23 cellular contexts compared by ENCODE assay signal in the genomic region with DNA sequence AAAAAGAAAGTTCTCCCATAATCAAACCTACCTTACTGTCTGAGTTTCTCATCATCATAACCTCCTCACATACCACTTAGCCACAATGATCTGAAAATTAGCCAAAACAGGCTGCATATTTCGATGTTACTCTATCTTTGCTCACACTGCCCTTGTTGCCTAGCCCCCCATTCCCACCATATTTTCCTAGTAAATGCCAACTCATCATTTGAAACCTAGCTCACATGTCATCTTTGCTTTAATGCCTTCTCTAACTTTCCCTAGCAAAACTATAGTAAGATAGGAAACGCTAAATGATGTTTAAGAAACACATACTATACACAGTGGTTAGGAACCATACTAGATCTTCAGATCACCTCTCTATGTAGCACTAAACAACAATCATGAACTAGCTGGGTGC.
DNase-seq lines count a peak whose midpoint lies in the region; ATAC-seq, FAIRE-seq and TF ChIP-seq lines count a peak whose summit lies in the region.
"Had no signal": no experiment of that assay in that cellular context is flagged by ENCODE, and none has a peak within 500 bp of the region (broad histone marks: within the 10 kb centered on the region; RNA-seq: fewer than 3 reads in every experiment).

No MANE protein-coding gene starts in this region.

- no peak overlapping the region for H4K8ac ChIP-seq in IMR-90 (ENCODE audit: low read depth in 2 of 2, low read length in 2 of 2)

- no peaks in the 10 kb centered on the region for H3K27me3 Mint-ChIP-seq in MCF 10A (ENCODE audit: insufficient read depth, unreplicated experiment)
- no peaks in the 10 kb centered on the region for H3K27me3 Mint-ChIP-seq in stimulated activated naive B cell treated with anti-CD40 and anti-IgM and Interleukin-4, amounts not matched to agents 10 μg/mL and 1 μg/mL and 100 μg/mL, for 72 hours
- H3K27me3 Mint-ChIP-seq: B cell; CD4-positive, CD25-positive, alpha-beta regulatory T cell; CD8-positive, alpha-beta memory T cell had no signal

- H3K4me3 ChIP-seq in mammary epithelial cell (replicated peaks in 1 of 3; ENCODE audit: insufficient read depth in 1 of 3, low read depth in 2 of 3, low read length in 3 of 3): no peak overlapping the region
- no peak overlapping the region for H3K4me3 ChIP-seq in A549
- no peak overlapping the region for H3K4me3 ChIP-seq in IMR-90 (ENCODE audit: insufficient read depth, low read depth, low read length)
- H3K4me3 ChIP-seq: BLaER1, GM23248 had no signal

- H2AK9ac ChIP-seq in IMR-90 (replicated peaks; ENCODE audit: low read depth, low read length, poor library complexity): no peak overlapping the region

- CTCF ChIA-PET in MCF 10A (lab: Yijun Ruan, JAX): interaction anchor here (0.6 to 2.0 kb wide), 2 partner anchors 25 to 147 kb away, joined by 3 to 6 read pairs; no protein-coding TSS in a partner anchor
- CTCF ChIA-PET in mammary epithelial cell (lab: Charles Lee; ENCODE audit: low non-redundant PET): no interaction called here
- CTCF ChIA-PET in A549 (lab: Yijun Ruan, JAX): interaction anchor here (0.6 to 1.6 kb wide), 3 partner anchors 29 to 110 kb away, joined by 3 to 4 read pairs (median 3); no protein-coding TSS in a partner anchor
- CTCF ChIA-PET in IMR-90 (lab: Yijun Ruan, JAX): interaction anchor here (1.0 kb wide), 1 partner anchor 148 kb away, joined by 3 read pairs; no protein-coding TSS in a partner anchor

- H3K9me3 ChIP-seq in mammary epithelial cell (replicated peaks; ENCODE audit: insufficient read depth, low read length) (no peaks in the 10 kb centered on the region), A549 (no peaks in the 10 kb centered on the region), IMR-90 (ENCODE audit: control insufficient read depth, insufficient read depth, low read length) (no peaks in the 10 kb centered on the region)
- H3K9me3 ChIP-seq: BLaER1 had no signal

- H3K36me3 ChIP-seq in mammary epithelial cell (ENCODE audit: insufficient read depth, low read length) (peaks cover 57% of the 10 kb centered on the region), IMR-90 (ENCODE audit: control insufficient read depth, insufficient read depth, low read length) (peaks cover 34% of the 10 kb centered on the region)

- peaks cover 6 to 9% of the 10 kb centered on the region in 2 experiments; a peak in 2 of 4 replicates for H3K79me1 ChIP-seq in IMR-90 (ENCODE audit: low read depth in 1 of 2, low read length in 2 of 2)

- no peaks in the 10 kb centered on the region for H3K9me3 Mint-ChIP-seq in MCF 10A (ENCODE audit: unreplicated experiment)
- no peaks in the 10 kb centered on the region for H3K9me3 Mint-ChIP-seq in stimulated activated naive B cell treated with anti-CD40 and anti-IgM and Interleukin-4, amounts not matched to agents 10 μg/mL and 1 μg/mL and 100 μg/mL, for 72 hours
- H3K9me3 Mint-ChIP-seq: CD4-positive, CD25-positive, alpha-beta regulatory T cell; CD8-positive, alpha-beta memory T cell had no signal

- no peak overlapping the region for H2BK5ac ChIP-seq in IMR-90 (ENCODE audit: low read depth, low read length, poor library complexity, severe bottlenecking)

- H3K56ac ChIP-seq in IMR-90 (ENCODE audit: extremely low read depth, insufficient read depth, low read length): no peak overlapping the region

- DNase-seq in MCF 10A (ENCODE audit: unreplicated experiment) (no peak), mammary epithelial cell (no peak), A549 (ENCODE audit: low read depth in 1 of 2, low spot score in 1 of 2) (no peak), IMR-90 (no peak), GM20000 (ENCODE audit: low spot score) (no peak)
- DNase-seq in stimulated activated naive B cell treated with anti-CD40 and anti-IgM and Interleukin-4, amounts not matched to agents 10 μg/mL and 1 μg/mL and 100 μg/mL, for 72 hours: no peak
- DNase-seq: 8988T; CD4-positive, CD25-positive, alpha-beta regulatory T cell; CD8-positive, alpha-beta memory T cell; DMS 273 treated with DMSO at 0.1 percent for 48 hours; DMS79; EL; GDM1; GM23248; H7; HCEC 1CT had no signal

- TF ChIP-seq POLR2A in A549 (IDR thresholded peaks at IDR 0.05; ENCODE audit: low read length) (no peak), IMR-90 (IDR thresholded peaks at IDR 0.05; ENCODE audit: low read depth, low read length) (no peak)

- H3K79me2 ChIP-seq in mammary epithelial cell (ENCODE audit: insufficient read depth, low read length): no peaks in the 10 kb centered on the region

- no peak for TF ChIP-seq EP300 in A549 (IDR thresholded peaks at IDR 0.05)

- no peak for TF ChIP-seq CTCF in MCF 10A (IDR thresholded peaks at IDR 0.05; ENCODE audit: unreplicated experiment)
- no peak for TF ChIP-seq CTCF in mammary epithelial cell (conservative IDR thresholded peaks at IDR 0.05 in 1 of 2, IDR thresholded peaks at IDR 0.05 in 1 of 2; ENCODE audit: extremely low read depth in 1 of 2, insufficient read depth in 1 of 2, low read depth in 1 of 2, low read length in 2 of 2)
- no peak for TF ChIP-seq CTCF in A549 (IDR thresholded peaks at IDR 0.05)
- TF ChIP-seq CTCF in IMR-90 (conservative IDR thresholded peaks at IDR 0.05; ENCODE audit: low read depth, low read length): no peak
- no peak for TF ChIP-seq CTCF in GM20000 (IDR thresholded peaks at IDR 0.05; ENCODE audit: extremely low read depth, missing control alignments)

- H3K4ac ChIP-seq in IMR-90 (ENCODE audit: low read depth, low read length): no peak overlapping the region

- POLR2A ChIA-PET in MCF 10A (lab: Yijun Ruan, JAX) (no interaction called here), A549 (lab: Yijun Ruan, JAX) (no interaction called here), IMR-90 (lab: Charles Lee; ENCODE audit: unreplicated experiment) (no interaction called here)

- intact Hi-C loops in MCF 10A (cut with micrococcal nuclease): no loop called here
- intact Hi-C loops in mammary epithelial cell (cut with micrococcal nuclease): no loop called here
- intact Hi-C loops in IMR-90 (cut with micrococcal nuclease): loop anchor here (5.0 kb wide), 1 partner anchor 36 kb away; no protein-coding TSS in a partner anchor

- H3K36me3 Mint-ChIP-seq in MCF 10A (ENCODE audit: insufficient read depth, unreplicated experiment): peaks cover 93% of the 10 kb centered on the region
- H3K36me3 Mint-ChIP-seq in stimulated activated naive B cell treated with anti-CD40 and anti-IgM and Interleukin-4, amounts not matched to agents 10 μg/mL and 1 μg/mL and 100 μg/mL, for 72 hours: peaks cover 35 to 53% of the 10 kb centered on the region in 2 donors

- no TSS peak for BruUV-seq in MCF 10A (replicated peaks; lab: Mats Ljungman, UMichigan)
- no TSS peak for BruUV-seq in mammary epithelial cell (replicated peaks; lab: Mats Ljungman, UMichigan)
- no TSS peak for BruUV-seq in IMR-90 (replicated peaks; lab: Mats Ljungman, UMichigan)

- H4K91ac ChIP-seq in IMR-90 (ENCODE audit: insufficient read depth, low read depth, low read length): no peak overlapping the region

- 97% methylated on average over 2 of the region's 2 CpGs for WGBS in mammary epithelial cell (ENCODE audit: low coverage, missing lambda C conversion rate)
- WGBS in A549 (ENCODE audit: missing lambda C conversion rate): 95% methylated on average over 2 of the region's 2 CpGs
- WGBS in IMR-90 (ENCODE audit: extremely low coverage in 2 of 2, insufficient read length in 1 of 2), 2 experiments: 88% methylated on average over 1 of the region's 2 CpGs; no CpG with 5 or more reads in 1 of the 2 experiments

- no peak overlapping the region for H2BK20ac ChIP-seq in IMR-90 (ENCODE audit: low read depth, low read length)

- no peaks in the 10 kb centered on the region for H3K9me1 ChIP-seq in IMR-90 (ENCODE audit: insufficient read depth, low read length)

- H3K27ac ChIP-seq in mammary epithelial cell (ENCODE audit: insufficient read depth, low read depth, low read length) (no peak overlapping the region), A549 (no peak overlapping the region), IMR-90 (ENCODE audit: insufficient read depth, low read length) (no peak overlapping the region)
- H3K27ac ChIP-seq: BLaER1, C4-2B, GM23248 had no signal

- TF ChIP-seq RAD21 in A549 (conservative IDR thresholded peaks at IDR 0.05 in 1 of 2, IDR thresholded peaks at IDR 0.05 in 1 of 2) (no peak), IMR-90 (IDR thresholded peaks at IDR 0.05; ENCODE audit: low read length) (no peak)

- H3K4me3 Mint-ChIP-seq in MCF 10A (ENCODE audit: unreplicated experiment): no peak overlapping the region
- H3K4me3 Mint-ChIP-seq in stimulated activated naive B cell treated with anti-CD40 and anti-IgM and Interleukin-4, amounts not matched to agents 10 μg/mL and 1 μg/mL and 100 μg/mL, for 72 hours: no peak overlapping the region
- H3K4me3 Mint-ChIP-seq: B cell; CD4-positive, CD25-positive, alpha-beta regulatory T cell; CD8-positive, alpha-beta memory T cell had no signal

- H3K18ac ChIP-seq in IMR-90 (ENCODE audit: low read depth, low read length): no peak overlapping the region

- H3K23ac ChIP-seq in IMR-90 (ENCODE audit: low read depth, low read length): no peak overlapping the region

- in situ Hi-C loops in mammary epithelial cell (cut with MboI; ENCODE audit: low sequenced_read_pairs in 2 of 2) (no loop called here), IMR-90 (cut with MboI; ENCODE audit: low sequenced_read_pairs) (no loop called here)

- H3K4me1 ChIP-seq in mammary epithelial cell (ENCODE audit: insufficient read depth, low read length) (no peaks in the 10 kb centered on the region), A549 (peaks cover 12% of the 10 kb centered on the region; the same call in 2 of the 3 replicates), IMR-90 (ENCODE audit: control insufficient read depth, insufficient read depth, low read length) (no peaks in the 10 kb centered on the region)
- H3K4me1 ChIP-seq: BLaER1 had no signal

- no peak for FAIRE-seq in A549 (lab: Jason Lieb, UNC)
- FAIRE-seq: D721Med, GM12891, GM18507, H1 had no signal

- dilution Hi-C loops in mammary epithelial cell (cut with HindIII; ENCODE audit: low sequenced_read_pairs): no loop called here
- dilution Hi-C loops in IMR-90 (cut with HindIII; ENCODE audit: low sequenced_read_pairs, unreplicated experiment): no loop called here

- H2AFZ ChIP-seq in mammary epithelial cell (ENCODE audit: low read depth, low read length) (no peak overlapping the region), IMR-90 (replicated peaks; ENCODE audit: low read length, poor library complexity) (no peak overlapping the region)
- H2AFZ ChIP-seq: GM23248 had no signal

- peak overlapping the region; percentile 23 for H3K27ac Mint-ChIP-seq in MCF 10A (ENCODE audit: low read depth, unreplicated experiment)
- no peak overlapping the region for H3K27ac Mint-ChIP-seq in stimulated activated naive B cell treated with anti-CD40 and anti-IgM and Interleukin-4, amounts not matched to agents 10 μg/mL and 1 μg/mL and 100 μg/mL, for 72 hours
- H3K27ac Mint-ChIP-seq: B cell had no signal

- no peak for ATAC-seq in A549
- ATAC-seq in IMR-90 (ENCODE audit: low read depth): no peak
- no peak for ATAC-seq in stimulated activated naive B cell treated with anti-CD40 and anti-IgM and Interleukin-4, amounts not matched to agents 10 μg/mL and 1 μg/mL and 100 μg/mL, for 72 hours (replicated peaks)

- no peak overlapping the region for H3K14ac ChIP-seq in IMR-90 (replicated peaks; ENCODE audit: low read depth, low read length)

- H3K27me3 ChIP-seq in mammary epithelial cell (ENCODE audit: insufficient read depth, low read length) (no peaks in the 10 kb centered on the region), IMR-90 (ENCODE audit: control insufficient read depth, insufficient read depth, low read length) (no peaks in the 10 kb centered on the region)
- H3K27me3 ChIP-seq: BLaER1 had no signal

- H3K9ac ChIP-seq in mammary epithelial cell (ENCODE audit: insufficient read depth, low read length) (no peak overlapping the region), IMR-90 (ENCODE audit: low read depth, low read length) (no peak overlapping the region)
- H3K9ac ChIP-seq: BLaER1, GM23248 had no signal

- no peak overlapping the region for H2BK120ac ChIP-seq in IMR-90 (ENCODE audit: low read depth, low read length)

- H4K20me1 ChIP-seq in mammary epithelial cell (ENCODE audit: insufficient read depth, low read length) (no peaks in the 10 kb centered on the region), IMR-90 (ENCODE audit: insufficient read depth, low read length) (no peaks in the 10 kb centered on the region)
- H4K20me1 ChIP-seq: BLaER1 had no signal

- no peak overlapping the region for H2AK5ac ChIP-seq in IMR-90 (ENCODE audit: low read depth, low read length)

- no peaks in the 10 kb centered on the region for H3K4me1 Mint-ChIP-seq in MCF 10A (ENCODE audit: insufficient read depth, unreplicated experiment)
- H3K4me1 Mint-ChIP-seq in stimulated activated naive B cell treated with anti-CD40 and anti-IgM and Interleukin-4, amounts not matched to agents 10 μg/mL and 1 μg/mL and 100 μg/mL, for 72 hours: no peaks in the 10 kb centered on the region
- H3K4me1 Mint-ChIP-seq: B cell; CD8-positive, alpha-beta memory T cell had no signal

- no peak overlapping the region for H2BK15ac ChIP-seq in IMR-90 (ENCODE audit: low read depth, low read length)

- no peak overlapping the region for H4K5ac ChIP-seq in IMR-90 (ENCODE audit: low read depth, low read length)

- H3K4me2 ChIP-seq in mammary epithelial cell (ENCODE audit: insufficient read depth, low read depth, low read length) (no peak overlapping the region), A549 (no peak overlapping the region), IMR-90 (ENCODE audit: low read depth, low read length) (no peak overlapping the region)
- H3K4me2 ChIP-seq: BLaER1 had no signal
